In genomic region chrX:72142094-72142843, GRCh38 we compare ENCODE assay signal across 13 cellular contexts. TPM values are rescaled to one million over a fixed set of nuclear protein-coding genes. Genes with fewer than 3 reads are reported as not detected.
DNase-seq lines count a peak whose midpoint lies in the region; ATAC-seq and TF ChIP-seq lines count a peak whose summit lies in the region.
"Had no signal": no experiment of that assay in that cellular context is flagged by ENCODE, and none has a peak within 500 bp of the region (broad histone marks: within the 10 kb centered on the region; RNA-seq: fewer than 3 reads in every experiment).

No MANE protein-coding gene starts in this region.

- DNase-seq in NCI-H2081 treated with DMSO at 0.1 percent for 48 hours (lab: John Stamatoyannopoulos, UW) = peak; percentile 79
- peak; percentile 93 for DNase-seq in SK-N-DZ (ENCODE audit: low spot score)
- peak; percentile 78 for DNase-seq in neural progenitor cell (ENCODE audit: low spot score)
- DNase-seq in pons (ENCODE audit: low spot score) = no peak
- DNase-seq in Right ventricle myocardium superior = no peak
- no peak for DNase-seq in UCSD-AML1 (lab: John Stamatoyannopoulos, UW; ENCODE audit: unreplicated experiment)
- DNase-seq: activated T-cell treated with anti-CD3 and anti-CD28 coated beads, Interleukin-2, amount 50 U/mL, for 1 hour; NCI-H226; right cardiac atrium had no signal

- intact Hi-C loops in Right ventricle myocardium superior (cut with DNase I) = no loop called here

- H3K9ac ChIP-seq in neural progenitor cell = no peak overlapping the region

- no peak for TF ChIP-seq CTCF in neural progenitor cell (IDR thresholded peaks at IDR 0.05)

- no peaks in the 10 kb centered on the region for H3F3A ChIP-seq in neural progenitor cell (ENCODE audit: low read depth)

- H3K9me3 Mint-ChIP-seq in neural progenitor cell = peaks cover 8% of the 10 kb centered on the region

- H3K27me3 Mint-ChIP-seq in neural progenitor cell (ENCODE audit: insufficient read depth, low read depth) = peaks cover 5% of the 10 kb centered on the region

- H3K27ac Mint-ChIP-seq in neural progenitor cell = peak overlapping the region; percentile 94

- H3K27me3 ChIP-seq in neural progenitor cell = no peaks in the 10 kb centered on the region

- peaks cover 18% of the 10 kb centered on the region for H3K36me3 Mint-ChIP-seq in neural progenitor cell

- H3K4me3 ChIP-seq in neural progenitor cell = no peak overlapping the region
- H3K4me3 ChIP-seq: HAP-1 had no signal

- peak overlapping the region; percentile 63 for H3K4me3 Mint-ChIP-seq in neural progenitor cell

- H3K27ac ChIP-seq in neural progenitor cell = no peak overlapping the region

- H3K79me2 ChIP-seq in neural progenitor cell (ENCODE audit: low read depth) = no peaks in the 10 kb centered on the region

- H3K36me3 ChIP-seq in neural progenitor cell = no peaks in the 10 kb centered on the region
- H3K36me3 ChIP-seq: HAP-1 had no signal

- H3K4me1 ChIP-seq in neural progenitor cell = peaks cover 11% of the 10 kb centered on the region
- H3K4me1 ChIP-seq: HAP-1 had no signal

- peak; percentile 39 for ATAC-seq in HG03342 (IDR thresholded peaks at IDR 0.05; ENCODE audit: unreplicated experiment)
- ATAC-seq in Right ventricle myocardium superior (ENCODE audit: poor library complexity) = no peak
- no peak for ATAC-seq in GM18858 (IDR thresholded peaks at IDR 0.05; ENCODE audit: unreplicated experiment)
- ATAC-seq: right cardiac atrium had no signal

- H3K4me2 ChIP-seq in neural progenitor cell = peak overlapping the region; percentile 62

- H2AFZ ChIP-seq in neural progenitor cell (replicated peaks) = no peak overlapping the region

- H3K4me1 Mint-ChIP-seq in neural progenitor cell = peaks cover 30% of the 10 kb centered on the region

- no peaks in the 10 kb centered on the region for H3K9me3 ChIP-seq in neural progenitor cell (ENCODE audit: low read depth)
- H3K9me3 ChIP-seq: HAP-1 had no signal

- no peaks in the 10 kb centered on the region for H4K20me1 ChIP-seq in neural progenitor cell (ENCODE audit: low read depth)

RNA-seq across cellular contexts. Expression of gene RTL5, which starts 10.6 kb away (rescaled TPM):
- polyA plus RNA-seq in SK-N-DZ (2014; cell fraction: cytosol; rRNA removed) = 2.2 and 2.4 TPM in 2 replicates
- polyA plus RNA-seq in SK-N-DZ (2014; cell fraction: nucleus; rRNA removed) = 2.9 and 5.1 TPM in 2 replicates
- 1.0 and 1.9 TPM in 2 replicates for total RNA-seq in neural progenitor cell (ENCODE audit: low replicate concordance)
- 2.4 TPM for total RNA-seq in Right ventricle myocardium superior
- total RNA-seq: bronchial epithelial cell had no signal

RNA-seq across cellular contexts. Expression of gene PIN4, which starts 39.3 kb away (rescaled TPM):
- 27.3 and 31.5 TPM in 2 replicates for polyA plus RNA-seq in SK-N-DZ (2014; cell fraction: cytosol; rRNA removed)
- 18.3 and 39.5 TPM in 2 replicates for polyA plus RNA-seq in SK-N-DZ (2014; cell fraction: nucleus; rRNA removed)
- total RNA-seq in neural progenitor cell (ENCODE audit: low replicate concordance) (21.6 and 21.7 TPM in 2 replicates), Right ventricle myocardium superior (10.7 TPM)

Comparison
In these comparisons a context has a peak if more than half of its experiments do, and no peak if none do; other contexts are left out.
1. DNase-seq: peak in NCI-H2081 treated with DMSO at 0.1 percent for 48 hours (single experiment), SK-N-DZ (single experiment) and neural progenitor cell (single experiment); none in pons (single experiment), Right ventricle myocardium superior (single experiment) and UCSD-AML1 (single experiment).